37 cellular contexts compared by ENCODE assay signal in the genomic region with DNA sequence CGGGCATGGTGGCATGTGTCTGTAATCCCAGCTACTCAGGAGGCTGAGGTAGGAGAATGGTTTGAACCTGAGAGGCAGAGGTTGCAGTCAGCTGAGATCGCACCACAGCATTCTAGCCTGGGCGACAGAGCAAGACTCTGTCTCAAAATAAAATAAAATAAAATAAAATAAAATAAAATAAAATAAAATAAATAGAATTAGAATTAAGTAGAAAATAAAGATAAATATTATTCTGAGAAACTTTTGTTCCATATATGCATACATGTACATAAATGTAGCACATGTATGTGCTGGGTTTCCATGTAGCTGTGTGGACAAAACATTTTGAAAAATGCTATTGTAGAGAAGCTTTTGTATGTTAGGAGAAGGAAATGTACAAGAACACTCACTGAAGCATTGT.
"Had no signal": no experiment of that assay in that cellular context is flagged by ENCODE, and none has a peak within 500 bp of the region (broad histone marks: within the 10 kb centered on the region; RNA-seq: fewer than 3 reads in every experiment).

No MANE protein-coding gene starts in this region.

- ATAC-seq: activated CD4-positive, alpha-beta T cell treated with anti-CD3 and anti-CD28 coated beads for 36 hours; activated CD4-positive, CD25-positive, alpha-beta regulatory T cell treated with anti-CD3 and anti-CD28 coated beads, Interleukin-2, amount 50 U/mL, for 24 hours; activated CD8-positive, alpha-beta T cell treated with anti-CD3 and anti-CD28 coated beads for 36 hours; activated naive CD8-positive, alpha-beta T cell treated with anti-CD3 and anti-CD28 coated beads, Interleukin-2, amount 50 U/mL, for 24 hours had no signal

- FAIRE-seq: bronchial epithelial cell, TTC549 had no signal

- H3K36me3 ChIP-seq: ascending aorta, cardiac muscle cell had no signal

- H3K4me1 Mint-ChIP-seq: activated CD4-positive, alpha-beta T cell treated with anti-CD3 and anti-CD28 coated beads for 36 hours; activated CD4-positive, alpha-beta T cell treated with anti-CD3 and anti-CD28 coated beads, Interleukin-2, amount 10 ng/mL, durations not matched to agents 7 days and 5 days; activated naive CD4-positive, alpha-beta T cell treated with anti-CD3 and anti-CD28 coated beads, Interleukin-2, amount 10 ng/mL, durations not matched to agents 7 days and 5 days; activated naive CD4-positive, alpha-beta T cell treated with anti-CD3 and anti-CD28 coated beads, Interleukin-2, amount 50 U/mL, for 24 hours; activated naive CD8-positive, alpha-beta T cell treated with anti-CD3 and anti-CD28 coated beads, Interleukin-2, amount 10 ng/mL, durations not matched to agents 7 days and 5 days; activated naive CD8-positive, alpha-beta T cell treated with anti-CD3 and anti-CD28 coated beads, Interleukin-2, amount 50 U/mL, for 24 hours; central memory CD8-positive, alpha-beta T cell had no signal

- DNase-seq: activated CD4-positive, alpha-beta memory T cell treated with anti-CD3 and anti-CD28 coated beads for 36 hours; activated CD4-positive, alpha-beta T cell treated with anti-CD3 and anti-CD28 coated beads for 1 hour; activated CD4-positive, alpha-beta T cell treated with anti-CD3 and anti-CD28 coated beads for 36 hours; activated CD4-positive, alpha-beta T cell treated with anti-CD3 and anti-CD28 coated beads for 48 hours; activated CD4-positive, alpha-beta T cell treated with anti-CD3 and anti-CD28 coated beads, Interleukin-2, amount 10 ng/mL, durations not matched to agents 7 days and 5 days; activated CD4-positive, CD25-positive, alpha-beta regulatory T cell; activated CD8-positive, alpha-beta memory T cell treated with anti-CD3 and anti-CD28 coated beads, Interleukin-2, amount 50 U/mL, for 4 hours; activated CD8-positive, alpha-beta T cell treated with anti-CD3 and anti-CD28 coated beads for 36 hours; activated effector memory CD4-positive, alpha-beta T cell treated with Interleukin-2 at 50 U/mL for 16 hours; activated gamma-delta T cell; activated naive CD4-positive, alpha-beta T cell treated with anti-CD3 and anti-CD28 coated beads, Interleukin-2, amount 10 ng/mL, durations not matched to agents 7 days and 5 days; activated naive CD4-positive, alpha-beta T cell treated with Interleukin-2 at 50 U/mL for 16 hours; activated naive CD8-positive, alpha-beta T cell treated with anti-CD3 and anti-CD28 coated beads, Interleukin-2, amount 10 ng/mL, durations not matched to agents 7 days and 5 days; activated naive CD8-positive, alpha-beta T cell treated with anti-CD3 and anti-CD28 coated beads, Interleukin-2, amount 50 U/mL, for 24 hours; activated T-cell treated with anti-CD3 and anti-CD28 coated beads for 4 hours; activated T-cell treated with anti-CD3 and anti-CD28 coated beads, Interleukin-2, amount 50 U/mL, for 1 hour; activated T-cell treated with anti-CD3 and anti-CD28 coated beads, Interleukin-2, amount 50 U/mL, for 48 hours; amygdala; anterior cingulate cortex; caudate nucleus; SW 1271; T-helper 1 cell; T-helper 2 cell; T-helper 9 cell had no signal

- H3K27me3 Mint-ChIP-seq: activated naive CD4-positive, alpha-beta T cell treated with anti-CD3 and anti-CD28 coated beads, Interleukin-2, amount 10 ng/mL, durations not matched to agents 7 days and 5 days; activated naive CD8-positive, alpha-beta T cell treated with anti-CD3 and anti-CD28 coated beads, Interleukin-2, amount 50 U/mL, for 24 hours had no signal

- H3K4me1 ChIP-seq: ascending aorta had no signal

- H3K36me3 Mint-ChIP-seq: activated CD4-positive, alpha-beta memory T cell treated with anti-CD3 and anti-CD28 coated beads for 36 hours; activated naive CD4-positive, alpha-beta T cell treated with anti-CD3 and anti-CD28 coated beads, Interleukin-2, amount 10 ng/mL, durations not matched to agents 7 days and 5 days; activated naive CD4-positive, alpha-beta T cell treated with anti-CD3 and anti-CD28 coated beads, Interleukin-2, amount 50 U/mL, for 24 hours; activated naive CD8-positive, alpha-beta T cell; activated naive CD8-positive, alpha-beta T cell treated with anti-CD3 and anti-CD28 coated beads, Interleukin-2, amount 10 ng/mL, durations not matched to agents 7 days and 5 days had no signal

- H3K27ac ChIP-seq: ascending aorta, cardiac muscle cell, VCaP had no signal

- H3K9me3 ChIP-seq: ascending aorta had no signal

- H3K27ac Mint-ChIP-seq: activated CD4-positive, alpha-beta memory T cell treated with anti-CD3 and anti-CD28 coated beads for 36 hours; activated CD4-positive, alpha-beta T cell treated with anti-CD3 and anti-CD28 coated beads for 36 hours; activated CD4-positive, alpha-beta T cell treated with anti-CD3 and anti-CD28 coated beads, Interleukin-2, amount 10 ng/mL, durations not matched to agents 7 days and 5 days; activated CD8-positive, alpha-beta T cell treated with anti-CD3 and anti-CD28 coated beads for 36 hours; activated naive CD4-positive, alpha-beta T cell treated with anti-CD3 and anti-CD28 coated beads, Interleukin-2, amount 10 ng/mL, durations not matched to agents 7 days and 5 days; activated naive CD4-positive, alpha-beta T cell treated with anti-CD3 and anti-CD28 coated beads, Interleukin-2, amount 50 U/mL, for 24 hours; activated naive CD8-positive, alpha-beta T cell; activated naive CD8-positive, alpha-beta T cell treated with anti-CD3 and anti-CD28 coated beads, Interleukin-2, amount 10 ng/mL, durations not matched to agents 7 days and 5 days; activated naive CD8-positive, alpha-beta T cell treated with anti-CD3 and anti-CD28 coated beads, Interleukin-2, amount 50 U/mL, for 24 hours; activated T-helper 2 cell treated with anti-CD3 and anti-CD28 coated beads, Interferon-gamma antibody, Interleukin-2, Interleukin-4, amounts not matched to agents 10 μg/mL and 5 μg/mL and 100 μg/mL, durations not matched to agents 14 hours and 24 hours and 36 hours; brain; T-helper 1 cell treated with Interleukin-12 subunit alpha and Interleukin-12 subunit beta and Interleukin-4 antibody, amounts not matched to agents 30 μg/mL and 1 μg/mL, for 36 hours; T-helper 2 cell treated with Interferon-gamma antibody and Interleukin-4, amounts not matched to agents 5 μg/mL and 100 μg/mL, for 36 hours had no signal

- H3K4me3 ChIP-seq: ascending aorta, cardiac muscle cell had no signal

- H3K4me3 Mint-ChIP-seq: activated CD4-positive, alpha-beta memory T cell treated with anti-CD3 and anti-CD28 coated beads for 36 hours; activated CD4-positive, alpha-beta T cell treated with anti-CD3 and anti-CD28 coated beads for 36 hours; activated CD4-positive, alpha-beta T cell treated with anti-CD3 and anti-CD28 coated beads, Interleukin-2, amount 10 ng/mL, durations not matched to agents 7 days and 5 days; activated CD8-positive, alpha-beta T cell treated with anti-CD3 and anti-CD28 coated beads for 36 hours; activated naive CD4-positive, alpha-beta T cell treated with anti-CD3 and anti-CD28 coated beads, Interleukin-2, amount 10 ng/mL, durations not matched to agents 7 days and 5 days; activated naive CD4-positive, alpha-beta T cell treated with anti-CD3 and anti-CD28 coated beads, Interleukin-2, amount 50 U/mL, for 24 hours; activated naive CD8-positive, alpha-beta T cell; activated naive CD8-positive, alpha-beta T cell treated with anti-CD3 and anti-CD28 coated beads, Interleukin-2, amount 10 ng/mL, durations not matched to agents 7 days and 5 days; activated naive CD8-positive, alpha-beta T cell treated with anti-CD3 and anti-CD28 coated beads, Interleukin-2, amount 50 U/mL, for 24 hours; brain; central memory CD8-positive, alpha-beta T cell; T-helper 1 cell treated with Interleukin-12 subunit alpha and Interleukin-12 subunit beta and Interleukin-4 antibody, amounts not matched to agents 30 μg/mL and 1 μg/mL, for 36 hours; T-helper 2 cell treated with Interferon-gamma antibody and Interleukin-4, amounts not matched to agents 5 μg/mL and 100 μg/mL, for 36 hours had no signal

- H3K9me3 Mint-ChIP-seq: activated CD4-positive, alpha-beta memory T cell treated with anti-CD3 and anti-CD28 coated beads for 36 hours; activated CD4-positive, alpha-beta T cell treated with anti-CD3 and anti-CD28 coated beads, Interleukin-2, amount 10 ng/mL, durations not matched to agents 7 days and 5 days; activated CD8-positive, alpha-beta T cell treated with anti-CD3 and anti-CD28 coated beads for 36 hours; activated naive CD4-positive, alpha-beta T cell treated with anti-CD3 and anti-CD28 coated beads, Interleukin-2, amount 10 ng/mL, durations not matched to agents 7 days and 5 days; activated naive CD4-positive, alpha-beta T cell treated with anti-CD3 and anti-CD28 coated beads, Interleukin-2, amount 50 U/mL, for 24 hours; activated naive CD8-positive, alpha-beta T cell treated with anti-CD3 and anti-CD28 coated beads, Interleukin-2, amount 10 ng/mL, durations not matched to agents 7 days and 5 days; activated naive CD8-positive, alpha-beta T cell treated with anti-CD3 and anti-CD28 coated beads, Interleukin-2, amount 50 U/mL, for 24 hours; activated T-helper 2 cell treated with anti-CD3 and anti-CD28 coated beads, Interferon-gamma antibody, Interleukin-2, Interleukin-4, amounts not matched to agents 10 μg/mL and 5 μg/mL and 100 μg/mL, durations not matched to agents 14 hours and 24 hours and 36 hours; central memory CD8-positive, alpha-beta T cell; T-helper 1 cell treated with Interleukin-12 subunit alpha and Interleukin-12 subunit beta and Interleukin-4 antibody, amounts not matched to agents 30 μg/mL and 1 μg/mL, for 36 hours; T-helper 2 cell treated with Interferon-gamma antibody and Interleukin-4, amounts not matched to agents 5 μg/mL and 100 μg/mL, for 36 hours had no signal

- H3K27me3 ChIP-seq: ascending aorta, cardiac muscle cell had no signal
